ENCODE assay signal across 8 cellular contexts in the genomic region with DNA sequence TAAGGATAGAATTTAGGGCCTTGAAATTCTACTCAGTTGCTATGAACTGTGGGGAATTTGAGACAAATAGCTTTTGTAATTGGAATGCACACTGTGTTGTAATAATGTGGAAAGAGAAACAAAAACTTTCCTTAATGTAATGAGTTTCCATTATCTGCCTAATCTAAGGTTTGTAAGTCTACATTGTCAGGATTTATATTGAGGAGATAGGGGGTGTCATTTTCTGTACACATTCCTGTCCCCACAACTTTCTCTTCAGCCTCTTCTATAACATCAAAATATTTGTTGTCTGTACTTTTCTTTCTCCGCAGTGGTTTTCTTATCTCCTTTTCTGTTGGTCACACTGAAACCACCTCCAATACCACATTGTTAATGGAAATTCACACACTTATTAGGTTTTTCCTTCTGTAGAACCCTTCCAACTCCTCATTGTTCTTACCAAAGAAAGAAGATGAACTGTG. TPM values are rescaled to one million over a fixed set of nuclear protein-coding genes. Genes with fewer than 3 reads are reported as not detected.
DNase-seq lines count a peak whose midpoint lies in the region; ATAC-seq and TF ChIP-seq lines count a peak whose summit lies in the region.

No MANE protein-coding gene starts in this region.

- H3K27ac Mint-ChIP-seq in activated B cell treated with CpG ODN at 0.5 μM for 24 hours, result peak overlapping the region; percentile 91

- peaks cover 40% of the 10 kb centered on the region for H3F3A ChIP-seq in smooth muscle cell (ENCODE audit: low read depth)

- H3K4me3 Mint-ChIP-seq in activated B cell treated with CpG ODN at 0.5 μM for 24 hours, result peak overlapping the region; percentile 44

- H3K36me3 ChIP-seq in smooth muscle cell (ENCODE audit: low read depth), result no peaks in the 10 kb centered on the region

- H3K9ac ChIP-seq in smooth muscle cell (ENCODE audit: low read depth), result peak overlapping the region; percentile 53

- H3K27me3 Mint-ChIP-seq in activated B cell treated with CpG ODN at 0.5 μM for 24 hours, result no peaks in the 10 kb centered on the region

- H3K4me1 ChIP-seq in foreskin keratinocyte (peaks cover 40% of the 10 kb centered on the region), smooth muscle cell (ENCODE audit: low read depth) (peaks cover 36% of the 10 kb centered on the region)

- H3K27me3 ChIP-seq in foreskin keratinocyte, result no peaks in the 10 kb centered on the region
- no peaks in the 10 kb centered on the region for H3K27me3 ChIP-seq in smooth muscle cell (ENCODE audit: low read depth)

- peaks cover 22% of the 10 kb centered on the region for H4K20me1 ChIP-seq in smooth muscle cell (ENCODE audit: low read depth)

- peak overlapping the region; percentile 56 for H3K4me3 ChIP-seq in GM12865 (ENCODE audit: low read depth, low read length)
- peak overlapping the region; percentile 8 for H3K4me3 ChIP-seq in smooth muscle cell

- H3K79me2 ChIP-seq in smooth muscle cell (ENCODE audit: low read depth), result peaks cover 49% of the 10 kb centered on the region

- no peaks in the 10 kb centered on the region for H3K9me3 Mint-ChIP-seq in activated B cell treated with CpG ODN at 0.5 μM for 24 hours

- no peak for ATAC-seq in activated B cell treated with CpG ODN at 0.5 μM for 24 hours (ENCODE audit: low read depth)
- ATAC-seq in foreskin keratinocyte, result no peak
- ATAC-seq in HG03439 (IDR thresholded peaks at IDR 0.05; ENCODE audit: unreplicated experiment), result no peak

- DNase-seq in GM12865 (ENCODE audit: low read depth) (peak; percentile 33), activated B cell treated with CpG ODN at 0.5 μM for 24 hours (no peak), foreskin keratinocyte (no peak), smooth muscle cell (lab: John Stamatoyannopoulos, UW; ENCODE audit: unreplicated experiment) (no peak), DMS53 treated with DMSO at 0.1 percent for 48 hours (lab: John Stamatoyannopoulos, UW; ENCODE audit: unreplicated experiment) (no peak), cortex of kidney (lab: John Stamatoyannopoulos, UW) (no peak), NCI-H1092 treated with DMSO at 0.1 percent for 48 hours (lab: John Stamatoyannopoulos, UW) (no peak)

- WGBS in smooth muscle cell (ENCODE audit: low lambda C conversion rate), result 6% methylated on average over 1 of the region's 1 CpG

- no peak for TF ChIP-seq CTCF in GM12865 (IDR thresholded peaks at IDR 0.05; ENCODE audit: insufficient read depth, low read depth, low read length, missing control alignments)
- TF ChIP-seq CTCF in activated B cell treated with CpG ODN at 0.5 μM for 24 hours (IDR thresholded peaks at IDR 0.05), result no peak
- no peak for TF ChIP-seq CTCF in foreskin keratinocyte (conservative IDR thresholded peaks at IDR 0.05)
- no peak for TF ChIP-seq CTCF in smooth muscle cell (IDR thresholded peaks at IDR 0.05; ENCODE audit: borderline replicate concordance, insufficient read depth, poor library complexity, severe bottlenecking)

- H3K4me1 Mint-ChIP-seq in activated B cell treated with CpG ODN at 0.5 μM for 24 hours, result peaks cover 74% of the 10 kb centered on the region

- H3K36me3 Mint-ChIP-seq in activated B cell treated with CpG ODN at 0.5 μM for 24 hours (ENCODE audit: low read depth), result peaks cover 67% of the 10 kb centered on the region

- H3K9me3 ChIP-seq in smooth muscle cell (replicated peaks; ENCODE audit: low read depth), result no peaks in the 10 kb centered on the region

- CTCF ChIA-PET in activated B cell treated with CpG ODN at 0.5 μM for 24 hours (lab: Charles Lee), result interaction anchor here (0.6 to 1.1 kb wide), 3 partner anchors 44 to 95 kb away, joined by 3 to 4 read pairs (median 3); no protein-coding TSS in a partner anchor

- intact Hi-C loops in activated B cell treated with CpG ODN at 0.5 μM for 24 hours (cut with micrococcal nuclease), result loop anchor here (1.0 to 5.0 kb wide), 5 partner anchors 40 to 164 kb away; no protein-coding TSS in a partner anchor

- H3K27ac ChIP-seq in foreskin keratinocyte, result peak overlapping the region; percentile 64
- peak overlapping the region; percentile 92 for H3K27ac ChIP-seq in smooth muscle cell (ENCODE audit: low read depth)

- no peak overlapping the region for H2AFZ ChIP-seq in smooth muscle cell (ENCODE audit: low read depth)

- POLR2A ChIA-PET in activated B cell treated with CpG ODN at 0.5 μM for 24 hours (lab: Charles Lee), result interaction anchor here (0.7 to 10.3 kb wide), 18 partner anchors 9 to 165 kb away, joined by 4 to 256 read pairs (median 7); a partner anchor contains a TSS

- peak overlapping the region; percentile 70 for H3K4me2 ChIP-seq in smooth muscle cell

RNA-seq across cellular contexts. Expression of a gene that starts 41.5 kb away (rescaled TPM):
- 67.4 and 76.8 TPM in 2 replicates for total RNA-seq in activated B cell treated with CpG ODN at 0.5 μM for 24 hours
- 11.0 and 12.2 TPM in 2 replicates for total RNA-seq in foreskin keratinocyte
- 2.0 and 2.6 TPM in 2 replicates for polyA plus RNA-seq in foreskin keratinocyte
- total RNA-seq in smooth muscle cell, result 67.6 and 69.4 TPM in 2 replicates
- polyA plus RNA-seq in smooth muscle cell, result 49.0 and 52.7 TPM in 2 replicates
